Comparison of ENCODE assay signal across 9 cellular contexts in genomic region chr10:97500297-97500575, GRCh38. TPM values are rescaled to one million over a fixed set of nuclear protein-coding genes. Genes with fewer than 3 reads are reported as not detected.
DNase-seq lines count a peak whose midpoint lies in the region; ATAC-seq, FAIRE-seq and TF ChIP-seq lines count a peak whose summit lies in the region.
"Had no signal": no experiment of that assay in that cellular context is flagged by ENCODE, and none has a peak within 500 bp of the region (broad histone marks: within the 10 kb centered on the region; RNA-seq: fewer than 3 reads in every experiment).

No MANE protein-coding gene starts in this region.

- peaks cover 0 to 2% (median 0%) of the 10 kb centered on the region in 3 donors for H3K27me3 Mint-ChIP-seq in CD14-positive monocyte (ENCODE audit: low read depth in 3 of 3)

- CTCF ChIA-PET in PC-3 (lab: Charles Lee), result no interaction called here

- H3K36me3 Mint-ChIP-seq in CD14-positive monocyte, result peaks cover 4 to 13% of the 10 kb centered on the region in 2 donors

- H3K9me3 ChIP-seq in PC-3 (ENCODE audit: low read length) (no peaks in the 10 kb centered on the region), osteoblast (ENCODE audit: low read depth, low read length) (no peaks in the 10 kb centered on the region), MM.1S (replicated peaks; ENCODE audit: insufficient read depth, low read length) (no peaks in the 10 kb centered on the region), small intestine (ENCODE audit: control insufficient read depth, low read depth) (no peaks in the 10 kb centered on the region)

- FAIRE-seq in small intestine (lab: Jason Lieb, UNC), result no peak
- FAIRE-seq: HTR-8/SVneo had no signal

- intact Hi-C loops in CD14-positive monocyte (cut with micrococcal nuclease), result loop anchor here in 1 of 2 donors (5.0 kb wide), 2 partner anchors 52 to 132 kb away; partner anchors contain the start of gene MORN4
- intact Hi-C loops in PC-3 (cut with micrococcal nuclease), result no loop called here
- intact Hi-C loops in posterior vena cava (cut with DNase I), result no loop called here

- H3K4me3 Mint-ChIP-seq in CD14-positive monocyte, result peak overlapping the region; percentile 92 to 93

- H3K36me3 ChIP-seq in PC-3 (ENCODE audit: low read depth, low read length) (no peaks in the 10 kb centered on the region), osteoblast (ENCODE audit: insufficient read depth, low read length) (peaks cover 3% of the 10 kb centered on the region), MM.1S (replicated peaks; ENCODE audit: insufficient read depth, low read length) (no peaks in the 10 kb centered on the region), small intestine (ENCODE audit: control insufficient read depth in 2 of 2, insufficient read depth in 2 of 2, low read length in 2 of 2) (no peaks in the 10 kb centered on the region)

- H4K20me1 ChIP-seq in PC-3 (ENCODE audit: low read length), result peaks cover 17% of the 10 kb centered on the region; the same call in 1 of the 2 replicates
- peaks cover 51% of the 10 kb centered on the region for H4K20me1 ChIP-seq in osteoblast (ENCODE audit: insufficient read depth, low read length)
- H4K20me1 ChIP-seq in MM.1S (ENCODE audit: insufficient read depth, low read length), result peaks cover 7% of the 10 kb centered on the region; the same call in 1 of the 2 replicates

- H2AFZ ChIP-seq in PC-3 (ENCODE audit: low read length) (peak overlapping the region; percentile 92), osteoblast (ENCODE audit: low read length) (no peak overlapping the region), MM.1S (ENCODE audit: low read length) (no peak overlapping the region)

- H3K4me3 ChIP-seq in PC-3 (ENCODE audit: low read length) (peak overlapping the region; percentile 96), fibroblast of mammary gland (ENCODE audit: control insufficient read depth, low read depth, low read length) (peak overlapping the region; percentile 99), osteoblast (ENCODE audit: insufficient read depth, low read length) (peak overlapping the region; percentile 99), MM.1S (ENCODE audit: low read length) (no peak overlapping the region), small intestine (ENCODE audit: low read depth in 1 of 2, low read length in 2 of 2) (no peak overlapping the region)

- H3K9me3 Mint-ChIP-seq in CD14-positive monocyte, result peaks cover 0 to 2% (median 0%) of the 10 kb centered on the region in 7 donors

- peak overlapping the region; percentile 69; the same call in 1 of the 2 replicates for H3K9ac ChIP-seq in PC-3 (ENCODE audit: low read length)
- H3K9ac ChIP-seq in MM.1S (ENCODE audit: low read length), result no peak overlapping the region

- H3K27ac ChIP-seq in PC-3 (ENCODE audit: low read length) (no peak overlapping the region), osteoblast (ENCODE audit: low read depth, low read length) (peak overlapping the region; percentile 49), MM.1S (ENCODE audit: low read length) (no peak overlapping the region), small intestine (ENCODE audit: low read depth in 1 of 2, low read length in 1 of 2) (no peak overlapping the region)

- DNase-seq in CD14-positive monocyte (ENCODE audit: low spot score), result no peak
- DNase-seq in PC-3, result no peak
- no peak for DNase-seq in fibroblast of mammary gland (ENCODE audit: low read depth)
- no peak for DNase-seq in osteoblast (ENCODE audit: insufficient read length, low spot score, missing footprints)
- no peak for DNase-seq in MM.1S
- DNase-seq in posterior vena cava (ENCODE audit: low spot score), result no peak
- DNase-seq in T1000 (lab: John Stamatoyannopoulos, UW), result no peak
- no peak for DNase-seq in small intestine

- no peak for ATAC-seq in PC-3

- no peaks in the 10 kb centered on the region for H3F3A ChIP-seq in PC-3 (ENCODE audit: low read length, unreplicated experiment)
- H3F3A ChIP-seq in MM.1S (ENCODE audit: insufficient read depth, low read length), result peaks cover 9% of the 10 kb centered on the region

- H3K4me1 ChIP-seq in PC-3 (ENCODE audit: insufficient read depth, low read length), result peaks cover 19% of the 10 kb centered on the region
- H3K4me1 ChIP-seq in osteoblast (ENCODE audit: insufficient read depth, low read length), result peaks cover 20% of the 10 kb centered on the region
- no peaks in the 10 kb centered on the region for H3K4me1 ChIP-seq in MM.1S (ENCODE audit: low read length)
- peaks cover 0 to 2% of the 10 kb centered on the region in 2 donors for H3K4me1 ChIP-seq in small intestine (ENCODE audit: control insufficient read depth in 2 of 2, insufficient read depth in 1 of 2, low read depth in 1 of 2, low read length in 1 of 2)

- POLR2A ChIA-PET in PC-3 (lab: Charles Lee; ENCODE audit: unreplicated experiment), result no interaction called here

- peak overlapping the region; percentile 52 to 91 (median 83) for H3K27ac Mint-ChIP-seq in CD14-positive monocyte

- BruUV-seq in PC-3 (replicated peaks; lab: Mats Ljungman, UMichigan), result no TSS peak

- H3K79me2 ChIP-seq in PC-3 (ENCODE audit: low read length) (peaks cover 53% of the 10 kb centered on the region), osteoblast (ENCODE audit: insufficient read depth, low read length) (peaks cover 85% of the 10 kb centered on the region), MM.1S (ENCODE audit: low read length) (peaks cover 29% of the 10 kb centered on the region)

- TF ChIP-seq CTCF in CD14-positive monocyte (IDR thresholded peaks at IDR 0.05), result no peak
- no peak for TF ChIP-seq CTCF in PC-3 (conservative IDR thresholded peaks at IDR 0.05; ENCODE audit: low read depth, low read length)
- no peak for TF ChIP-seq CTCF in fibroblast of mammary gland (conservative IDR thresholded peaks at IDR 0.05; ENCODE audit: control insufficient read depth, insufficient read depth, low read depth, low read length)
- TF ChIP-seq CTCF in osteoblast (IDR thresholded peaks at IDR 0.05; ENCODE audit: extremely low read depth, low read depth, low read length), result no peak
- TF ChIP-seq CTCF in MM.1S (IDR thresholded peaks at IDR 0.05; ENCODE audit: low read length), result no peak

- WGBS in small intestine, 3 donors, result 69 to 94% (median 86%) methylated on average over 2 of the region's 2 CpGs

- H3K9me2 ChIP-seq in PC-3 (replicated peaks; ENCODE audit: low read length) (no peaks in the 10 kb centered on the region), MM.1S (replicated peaks; ENCODE audit: insufficient read depth, low read length) (no peaks in the 10 kb centered on the region)

- H3K27me3 ChIP-seq in PC-3 (ENCODE audit: low read length) (no peaks in the 10 kb centered on the region), osteoblast (ENCODE audit: insufficient read depth, low read length) (no peaks in the 10 kb centered on the region), MM.1S (replicated peaks; ENCODE audit: insufficient read depth, low read length) (peaks cover 16% of the 10 kb centered on the region), small intestine (ENCODE audit: control insufficient read depth in 2 of 2, insufficient read depth in 2 of 2, low read length in 2 of 2) (no peaks in the 10 kb centered on the region)

- H3K4me2 ChIP-seq in PC-3 (ENCODE audit: low read length) (peak overlapping the region; percentile 99), osteoblast (ENCODE audit: insufficient read depth, low read length) (peak overlapping the region; percentile 83), MM.1S (ENCODE audit: low read depth, low read length) (no peak overlapping the region)

- H3K4me1 Mint-ChIP-seq in CD14-positive monocyte, result peaks cover 46% of the 10 kb centered on the region

RNA-seq across cellular contexts. Expression of gene UBTD1, which starts 1.5 kb away (rescaled TPM):
- polyA plus RNA-seq in CD14-positive monocyte (10 to 100 TPM; 17.2 to 20.0 TPM), small intestine (1 to 10 TPM; 1.1 to 7.6 (median 7.0) TPM)
- total RNA-seq in PC-3 (2014; rRNA removed) (18.5 and 32.3 TPM in 2 replicates), osteoblast (29.0 and 32.7 TPM in 2 replicates), posterior vena cava (10 to 100 TPM; 15.6 to 16.5 TPM)

RNA-seq across cellular contexts. Expression of gene MMS19, which starts 2.0 kb away (rescaled TPM):
- 10 to 100 TPM; 23.2 to 29.2 TPM for polyA plus RNA-seq in CD14-positive monocyte
- total RNA-seq in PC-3 (2014; rRNA removed), result 65.5 and 78.2 TPM in 2 replicates
- total RNA-seq in osteoblast, result 60.4 and 63.0 TPM in 2 replicates
- 10 to 100 TPM; 29.5 to 32.1 TPM for total RNA-seq in posterior vena cava
- polyA plus RNA-seq in small intestine, result 10 to 100 TPM; 44.7 to 51.9 (median 49.2) TPM

RNA-seq across cellular contexts. Expression of gene ZDHHC16, which starts 54.3 kb away (rescaled TPM):
- polyA plus RNA-seq in CD14-positive monocyte (10 to 100 TPM; 24.1 to 26.4 TPM), small intestine (10 to 100 TPM; 17.0 to 36.0 (median 25.9) TPM)
- total RNA-seq in PC-3 (2014; rRNA removed) (35.1 and 47.1 TPM in 2 replicates), osteoblast (39.8 and 45.1 TPM in 2 replicates), posterior vena cava (10 to 100 TPM; 21.5 to 24.8 TPM)

RNA-seq across cellular contexts. Expression of gene EXOSC1, which starts 54.4 kb away (rescaled TPM):
- polyA plus RNA-seq in CD14-positive monocyte, result 10 to 100 TPM; 55.8 to 60.6 TPM
- total RNA-seq in PC-3 (2014; rRNA removed), result 23.0 and 34.7 TPM in 2 replicates
- total RNA-seq in osteoblast, result 40.2 and 47.4 TPM in 2 replicates
- 10 to 100 TPM; 22.3 to 28.6 TPM for total RNA-seq in posterior vena cava
- 10 to 100 TPM; 33.8 to 47.1 (median 35.4) TPM for polyA plus RNA-seq in small intestine

Comparison
In these comparisons a context has a peak if more than half of its experiments do, and no peak if none do; other contexts are left out.
1. H3K4me3 ChIP-seq: peak in PC-3 (single experiment), fibroblast of mammary gland (single experiment) and osteoblast (single experiment); none in MM.1S (single experiment) and small intestine (0 of 2).